In the genomic region with DNA sequence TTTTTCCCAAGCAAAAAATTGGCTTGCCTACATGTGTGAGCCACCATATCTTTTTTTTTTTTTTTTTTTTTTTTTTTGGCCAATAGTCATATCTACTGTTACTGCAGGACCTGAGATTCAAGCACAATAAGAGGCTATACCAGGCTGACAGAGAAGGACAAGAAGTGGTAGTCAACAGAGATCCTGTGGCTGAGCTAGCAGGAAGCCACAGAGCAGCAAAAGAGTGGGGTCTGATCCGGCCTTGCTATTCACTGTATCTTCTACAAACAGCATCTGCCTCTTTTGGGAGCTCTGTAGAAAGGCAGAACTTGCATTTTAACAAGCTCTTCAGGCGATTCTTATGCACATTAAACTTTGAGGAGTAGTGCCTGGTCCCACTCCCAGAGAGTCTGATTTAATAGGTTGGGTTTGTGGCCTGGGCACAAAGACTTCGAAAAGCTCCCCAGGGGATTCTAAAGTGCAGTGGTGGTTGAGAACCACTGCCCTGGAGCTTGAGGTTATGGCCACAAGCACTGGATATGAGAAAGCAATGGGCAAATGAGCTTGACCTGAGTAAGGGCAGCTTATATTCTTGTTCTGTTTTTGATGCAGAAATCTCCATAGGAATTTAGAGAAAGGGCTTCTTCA, we compare ENCODE assay signal across 11 cellular contexts.
DNase-seq lines count a peak whose midpoint lies in the region; ATAC-seq and TF ChIP-seq lines count a peak whose summit lies in the region.
"Had no signal": no experiment of that assay in that cellular context is flagged by ENCODE, and none has a peak within 500 bp of the region (broad histone marks: within the 10 kb centered on the region; RNA-seq: fewer than 3 reads in every experiment).

No MANE protein-coding gene starts in this region.

- no peaks in the 10 kb centered on the region for H4K20me1 ChIP-seq in smooth muscle cell (ENCODE audit: low read depth)

- intact Hi-C loops in CD8-positive, alpha-beta T cell (cut with DNase I, micrococcal nuclease): loop anchor here in 1 of 2 experiments (5.0 kb wide), 1 partner anchor 54 kb away; no protein-coding TSS in a partner anchor

- peaks cover 3% of the 10 kb centered on the region for H3F3A ChIP-seq in smooth muscle cell (ENCODE audit: low read depth)

- peak overlapping the region; percentile 9 for H3K4me3 Mint-ChIP-seq in CD8-positive, alpha-beta T cell
- H3K4me3 Mint-ChIP-seq in osteocyte (ENCODE audit: unreplicated experiment): no peak overlapping the region
- H3K4me3 Mint-ChIP-seq: activated naive CD4-positive, alpha-beta T cell treated with anti-CD3 and anti-CD28 coated beads, Interleukin-2, amount 50 U/mL, for 24 hours had no signal

- WGBS in smooth muscle cell (ENCODE audit: low lambda C conversion rate): 52% methylated on average over 3 of the region's 3 CpGs

- H3K79me2 ChIP-seq in smooth muscle cell (ENCODE audit: low read depth): no peaks in the 10 kb centered on the region

- ATAC-seq in CD8-positive, alpha-beta T cell: peak; percentile 55
- ATAC-seq in GM19351 (IDR thresholded peaks at IDR 0.05; ENCODE audit: unreplicated experiment) (peak; percentile 77), HG03064 (IDR thresholded peaks at IDR 0.05; ENCODE audit: low read depth, unreplicated experiment) (peak; percentile 77), SK-N-SH treated with all-trans-retinoic acid at 6 μM for 48 hours (no peak)

- H3K4me2 ChIP-seq in smooth muscle cell: no peak overlapping the region

- TF ChIP-seq CTCF in CD8-positive, alpha-beta T cell (IDR thresholded peaks at IDR 0.05): no peak
- TF ChIP-seq CTCF in smooth muscle cell (IDR thresholded peaks at IDR 0.05; ENCODE audit: borderline replicate concordance, insufficient read depth, poor library complexity, severe bottlenecking) (no peak), osteocyte (IDR thresholded peaks at IDR 0.05) (no peak)

- no peak overlapping the region for H3K9ac ChIP-seq in smooth muscle cell (ENCODE audit: low read depth)

- H3K27ac Mint-ChIP-seq in CD8-positive, alpha-beta T cell: peak overlapping the region; percentile 80
- H3K27ac Mint-ChIP-seq in osteocyte (ENCODE audit: unreplicated experiment): no peak overlapping the region
- H3K27ac Mint-ChIP-seq: activated naive CD4-positive, alpha-beta T cell treated with anti-CD3 and anti-CD28 coated beads, Interleukin-2, amount 50 U/mL, for 24 hours had no signal

- H3K9me3 ChIP-seq in CD8-positive, alpha-beta T cell (ENCODE audit: low read length): no peaks in the 10 kb centered on the region
- no peaks in the 10 kb centered on the region for H3K9me3 ChIP-seq in smooth muscle cell (replicated peaks; ENCODE audit: low read depth)
- H3K9me3 ChIP-seq: Peyer's patch had no signal

- no peaks in the 10 kb centered on the region for H3K9me3 Mint-ChIP-seq in CD8-positive, alpha-beta T cell
- H3K9me3 Mint-ChIP-seq in osteocyte (ENCODE audit: unreplicated experiment): no peaks in the 10 kb centered on the region

- H3K36me3 Mint-ChIP-seq in CD8-positive, alpha-beta T cell: no peaks in the 10 kb centered on the region
- no peaks in the 10 kb centered on the region for H3K36me3 Mint-ChIP-seq in osteocyte (ENCODE audit: unreplicated experiment)
- H3K36me3 Mint-ChIP-seq: activated naive CD4-positive, alpha-beta T cell treated with anti-CD3 and anti-CD28 coated beads, Interleukin-2, amount 50 U/mL, for 24 hours had no signal

- POLR2A ChIA-PET in CD8-positive, alpha-beta T cell (lab: Charles Lee): interaction anchor here (0.7 to 1.2 kb wide), 3 partner anchors 9 to 98 kb away, joined by 3 to 5 read pairs (median 3); no protein-coding TSS in a partner anchor

- no peak overlapping the region for H3K4me3 ChIP-seq in CD8-positive, alpha-beta T cell (ENCODE audit: low read depth, low read length)
- no peak overlapping the region for H3K4me3 ChIP-seq in smooth muscle cell
- H3K4me3 ChIP-seq: Peyer's patch had no signal

- H3K36me3 ChIP-seq in CD8-positive, alpha-beta T cell (ENCODE audit: insufficient read depth, low read length): no peaks in the 10 kb centered on the region
- H3K36me3 ChIP-seq in smooth muscle cell (ENCODE audit: low read depth): no peaks in the 10 kb centered on the region
- H3K36me3 ChIP-seq: Peyer's patch had no signal

- H3K27me3 ChIP-seq in CD8-positive, alpha-beta T cell (ENCODE audit: insufficient read depth, low read length): no peaks in the 10 kb centered on the region
- no peaks in the 10 kb centered on the region for H3K27me3 ChIP-seq in smooth muscle cell (ENCODE audit: low read depth)
- H3K27me3 ChIP-seq: Peyer's patch had no signal

- CTCF ChIA-PET in CD8-positive, alpha-beta T cell (lab: Charles Lee): interaction anchor here (0.9 kb wide), 2 partner anchors 15 to 16 kb away, joined by 3 read pairs; no protein-coding TSS in a partner anchor

- peaks cover 20% of the 10 kb centered on the region for H3K4me1 ChIP-seq in CD8-positive, alpha-beta T cell (ENCODE audit: insufficient read depth, low read length)
- no peaks in the 10 kb centered on the region for H3K4me1 ChIP-seq in smooth muscle cell (ENCODE audit: low read depth)

- H3K27ac ChIP-seq in CD8-positive, alpha-beta T cell (ENCODE audit: low read depth, low read length): no peak overlapping the region
- H3K27ac ChIP-seq in smooth muscle cell (ENCODE audit: low read depth): no peak overlapping the region
- H3K27ac ChIP-seq: C4-2B had no signal

- H3K4me1 Mint-ChIP-seq in CD8-positive, alpha-beta T cell (ENCODE audit: low read depth): peaks cover 56% of the 10 kb centered on the region
- H3K4me1 Mint-ChIP-seq in osteocyte (ENCODE audit: unreplicated experiment): no peaks in the 10 kb centered on the region

- no peak overlapping the region for H2AFZ ChIP-seq in smooth muscle cell (ENCODE audit: low read depth)

- DNase-seq in CD8-positive, alpha-beta T cell: peak in 3 of 7 experiments; percentile 9 to 55 (median 23)
- DNase-seq in UCSD-AML1 (lab: John Stamatoyannopoulos, UW; ENCODE audit: unreplicated experiment) (peak; percentile 29), smooth muscle cell (lab: John Stamatoyannopoulos, UW; ENCODE audit: unreplicated experiment) (no peak), NCI-H2227 treated with DMSO at 0.1 percent for 48 hours (lab: John Stamatoyannopoulos, UW) (no peak), osteocyte (ENCODE audit: extremely low spot score, unreplicated experiment) (no peak)

- H3K27me3 Mint-ChIP-seq in CD8-positive, alpha-beta T cell (ENCODE audit: low read depth): no peaks in the 10 kb centered on the region
- H3K27me3 Mint-ChIP-seq in osteocyte (ENCODE audit: unreplicated experiment): peaks cover 8% of the 10 kb centered on the region

TF ChIP-seq in SK-N-SH treated with all-trans-retinoic acid at 6 μM for 48 hours, 23 proteins besides CTCF, POLR2A, EP300 and RAD21:
- TF ChIP-seq CSDC2 (CRISPR knock-in tag; IDR thresholded peaks at IDR 0.05) (no peak), ZNF565 (CRISPR knock-in tag; conservative IDR thresholded peaks at IDR 0.05; ENCODE audit: low read depth) (no peak), SNAI2 (CRISPR knock-in tag; IDR thresholded peaks at IDR 0.05) (no peak), GLIS3 (CRISPR knock-in tag; IDR thresholded peaks at IDR 0.05) (no peak), ZFP3 (CRISPR knock-in tag; IDR thresholded peaks at IDR 0.05) (no peak), ZFP30 (CRISPR knock-in tag; IDR thresholded peaks at IDR 0.05) (no peak), ZC3H10 (CRISPR knock-in tag; IDR thresholded peaks at IDR 0.05) (no peak), OSR1 (CRISPR knock-in tag; IDR thresholded peaks at IDR 0.05) (no peak)
- TF ChIP-seq, protein P1, sequence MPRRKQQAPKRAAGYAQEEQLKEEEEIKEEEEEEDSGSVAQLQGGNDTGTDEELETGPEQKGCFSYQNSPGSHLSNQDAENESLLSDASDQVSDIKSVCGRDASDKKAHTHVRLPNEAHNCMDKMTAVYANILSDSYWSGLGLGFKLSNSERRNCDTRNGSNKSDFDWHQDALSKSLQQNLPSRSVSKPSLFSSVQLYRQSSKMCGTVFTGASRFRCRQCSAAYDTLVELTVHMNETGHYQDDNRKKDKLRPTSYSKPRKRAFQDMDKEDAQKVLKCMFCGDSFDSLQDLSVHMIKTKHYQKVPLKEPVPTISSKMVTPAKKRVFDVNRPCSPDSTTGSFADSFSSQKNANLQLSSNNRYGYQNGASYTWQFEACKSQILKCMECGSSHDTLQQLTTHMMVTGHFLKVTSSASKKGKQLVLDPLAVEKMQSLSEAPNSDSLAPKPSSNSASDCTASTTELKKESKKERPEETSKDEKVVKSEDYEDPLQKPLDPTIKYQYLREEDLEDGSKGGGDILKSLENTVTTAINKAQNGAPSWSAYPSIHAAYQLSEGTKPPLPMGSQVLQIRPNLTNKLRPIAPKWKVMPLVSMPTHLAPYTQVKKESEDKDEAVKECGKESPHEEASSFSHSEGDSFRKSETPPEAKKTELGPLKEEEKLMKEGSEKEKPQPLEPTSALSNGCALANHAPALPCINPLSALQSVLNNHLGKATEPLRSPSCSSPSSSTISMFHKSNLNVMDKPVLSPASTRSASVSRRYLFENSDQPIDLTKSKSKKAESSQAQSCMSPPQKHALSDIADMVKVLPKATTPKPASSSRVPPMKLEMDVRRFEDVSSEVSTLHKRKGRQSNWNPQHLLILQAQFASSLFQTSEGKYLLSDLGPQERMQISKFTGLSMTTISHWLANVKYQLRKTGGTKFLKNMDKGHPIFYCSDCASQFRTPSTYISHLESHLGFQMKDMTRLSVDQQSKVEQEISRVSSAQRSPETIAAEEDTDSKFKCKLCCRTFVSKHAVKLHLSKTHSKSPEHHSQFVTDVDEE (CRISPR knock-in tag; IDR thresholded peaks at IDR 0.05): no peak
